11 cellular contexts compared by ENCODE assay signal in the genomic region with DNA sequence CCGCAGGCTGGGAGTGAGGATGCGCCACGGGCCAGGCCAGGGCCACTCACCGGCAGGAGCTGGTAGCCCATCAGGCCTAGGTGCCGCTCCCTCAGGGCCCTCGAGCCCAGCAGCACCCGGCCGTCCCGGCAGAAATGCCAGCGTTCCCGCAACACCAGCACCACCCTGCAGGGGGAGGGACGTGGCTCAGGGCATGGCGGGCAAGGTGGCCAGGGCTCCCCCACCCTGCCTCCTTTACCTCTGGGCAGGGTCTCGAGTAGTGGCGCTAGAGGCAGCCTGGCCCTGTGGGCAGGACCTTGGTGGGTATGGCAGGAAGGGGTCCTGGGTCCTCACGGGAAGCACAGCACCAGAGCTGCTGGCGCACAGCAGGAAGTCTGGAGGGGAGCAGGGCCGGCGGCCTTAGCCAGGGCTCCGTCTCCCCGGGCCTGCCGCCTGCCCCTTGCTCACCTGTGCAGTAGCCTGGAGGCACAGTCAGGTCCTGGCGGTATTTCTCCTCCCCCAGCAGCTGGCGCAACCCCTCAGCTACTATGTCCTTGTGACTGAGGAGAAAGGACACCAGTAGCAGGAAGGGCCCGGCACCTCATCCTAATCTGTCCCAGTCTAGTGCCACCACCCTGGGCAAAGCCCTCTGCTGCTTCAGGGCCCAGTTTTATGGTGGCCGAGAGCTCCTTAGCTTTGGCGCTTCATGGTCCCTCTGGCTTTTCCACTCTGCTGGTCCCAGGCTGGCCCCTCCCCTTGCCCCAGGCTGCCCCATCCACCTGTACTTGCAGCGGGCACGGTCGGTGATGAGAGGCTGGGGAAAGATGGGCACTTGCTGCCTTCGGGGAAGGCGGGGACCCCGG. TPM values are rescaled to one million over a fixed set of nuclear protein-coding genes. Genes with fewer than 3 reads are reported as not detected.
DNase-seq lines count a peak whose midpoint lies in the region; ATAC-seq and TF ChIP-seq lines count a peak whose summit lies in the region.
"Had no signal": no experiment of that assay in that cellular context is flagged by ENCODE, and none has a peak within 500 bp of the region (broad histone marks: within the 10 kb centered on the region; RNA-seq: fewer than 3 reads in every experiment).

No MANE protein-coding gene starts in this region.

- ATAC-seq in HG03565 (IDR thresholded peaks at IDR 0.05; ENCODE audit: unreplicated experiment), result no peak
- ATAC-seq: T-helper 17 cell had no signal

- no peaks in the 10 kb centered on the region for H3K9me3 ChIP-seq in mammary epithelial cell (replicated peaks; ENCODE audit: insufficient read depth, low read length)

- H3K36me3 Mint-ChIP-seq in Calu3 (ENCODE audit: insufficient read depth, unreplicated experiment), result peaks cover 61% of the 10 kb centered on the region
- H3K36me3 Mint-ChIP-seq in HFFc6 (ENCODE audit: low read depth), result peaks cover 15% of the 10 kb centered on the region; the same call in 1 of the 2 replicates
- peaks cover 10% of the 10 kb centered on the region for H3K36me3 Mint-ChIP-seq in activated naive CD4-positive, alpha-beta T cell treated with anti-CD3 and anti-CD28 coated beads for 36 hours (ENCODE audit: low read depth)

- no peaks in the 10 kb centered on the region for H3K9me3 Mint-ChIP-seq in Calu3 (ENCODE audit: low read depth, unreplicated experiment)
- no peaks in the 10 kb centered on the region for H3K9me3 Mint-ChIP-seq in HFFc6
- H3K9me3 Mint-ChIP-seq in activated naive CD4-positive, alpha-beta T cell treated with anti-CD3 and anti-CD28 coated beads for 36 hours, result no peaks in the 10 kb centered on the region
- H3K9me3 Mint-ChIP-seq: IgD-negative memory B cell had no signal

- H3K4me1 ChIP-seq in mammary epithelial cell (ENCODE audit: insufficient read depth, low read length), result peaks cover 25% of the 10 kb centered on the region

- H3K4me3 Mint-ChIP-seq in Calu3 (ENCODE audit: low read depth, unreplicated experiment) (no peak overlapping the region), HFFc6 (no peak overlapping the region)
- H3K4me3 Mint-ChIP-seq in activated naive CD4-positive, alpha-beta T cell treated with anti-CD3 and anti-CD28 coated beads for 36 hours, result no peak overlapping the region

- CTCF ChIA-PET in Calu3 (lab: Charles Lee) (no interaction called here), mammary epithelial cell (lab: Charles Lee; ENCODE audit: low non-redundant PET) (no interaction called here)
- CTCF ChIA-PET in activated naive CD4-positive, alpha-beta T cell treated with anti-CD3 and anti-CD28 coated beads for 36 hours (lab: Charles Lee), result interaction anchor here (0.8 kb wide), 1 partner anchor 37 kb away, joined by 3 read pairs; no protein-coding TSS in a partner anchor

- H3K9ac ChIP-seq in mammary epithelial cell (ENCODE audit: insufficient read depth, low read length), result no peak overlapping the region

- H3K36me3 ChIP-seq in mammary epithelial cell (ENCODE audit: insufficient read depth, low read length), result peaks cover 4% of the 10 kb centered on the region

- no peaks in the 10 kb centered on the region for H3K27me3 Mint-ChIP-seq in Calu3 (ENCODE audit: unreplicated experiment)
- peaks cover 3% of the 10 kb centered on the region for H3K27me3 Mint-ChIP-seq in HFFc6 (ENCODE audit: insufficient read depth)
- H3K27me3 Mint-ChIP-seq in activated naive CD4-positive, alpha-beta T cell treated with anti-CD3 and anti-CD28 coated beads for 36 hours (ENCODE audit: low read depth), result no peaks in the 10 kb centered on the region
- H3K27me3 Mint-ChIP-seq: IgD-negative memory B cell, T-helper 17 cell had no signal

- H2AFZ ChIP-seq in mammary epithelial cell (ENCODE audit: low read depth, low read length), result no peak overlapping the region

- no peak overlapping the region for H3K4me2 ChIP-seq in mammary epithelial cell (ENCODE audit: insufficient read depth, low read depth, low read length)

- peaks cover 32% of the 10 kb centered on the region for H3K79me2 ChIP-seq in mammary epithelial cell (ENCODE audit: insufficient read depth, low read length)

- H3K27ac Mint-ChIP-seq in Calu3 (ENCODE audit: unreplicated experiment) (no peak overlapping the region), HFFc6 (no peak overlapping the region)
- no peak overlapping the region for H3K27ac Mint-ChIP-seq in activated naive CD4-positive, alpha-beta T cell treated with anti-CD3 and anti-CD28 coated beads for 36 hours
- H3K27ac Mint-ChIP-seq: T-helper 17 cell had no signal

- DNase-seq in Calu3 (peak; percentile 60), HFFc6 (no peak), mammary epithelial cell (no peak), myocyte (ENCODE audit: low read depth) (peak; percentile 43), NCI-H187 (lab: John Stamatoyannopoulos, UW) (no peak), NCI-H1694 (lab: John Stamatoyannopoulos, UW) (no peak)
- no peak for DNase-seq in activated naive CD4-positive, alpha-beta T cell treated with anti-CD3 and anti-CD28 coated beads for 36 hours
- DNase-seq: cerebellar nuclear complex, T-helper 17 cell had no signal

- H3K4me3 ChIP-seq in mammary epithelial cell (replicated peaks in 1 of 3; ENCODE audit: insufficient read depth in 1 of 3, low read depth in 2 of 3, low read length in 3 of 3), result no peak overlapping the region

- dilution Hi-C loops in mammary epithelial cell (cut with HindIII; ENCODE audit: low sequenced_read_pairs), result no loop called here

- in situ Hi-C loops in mammary epithelial cell (cut with MboI; ENCODE audit: low sequenced_read_pairs in 2 of 2), result no loop called here

- intact Hi-C loops in Calu3 (cut with micrococcal nuclease; ENCODE audit: unreplicated experiment) (no loop called here), mammary epithelial cell (cut with micrococcal nuclease) (no loop called here)
- intact Hi-C loops in activated naive CD4-positive, alpha-beta T cell treated with anti-CD3 and anti-CD28 coated beads for 36 hours (cut with micrococcal nuclease), result no loop called here

- no TSS peak for BruUV-seq in Calu3 (replicated peaks; lab: Mats Ljungman, UMichigan)
- no TSS peak for BruUV-seq in mammary epithelial cell (replicated peaks; lab: Mats Ljungman, UMichigan)

- H3K27me3 ChIP-seq in mammary epithelial cell (ENCODE audit: insufficient read depth, low read length), result no peaks in the 10 kb centered on the region

- no peak overlapping the region for H3K27ac ChIP-seq in mammary epithelial cell (ENCODE audit: insufficient read depth, low read depth, low read length)

- peaks cover 1% of the 10 kb centered on the region for H3K4me1 Mint-ChIP-seq in Calu3 (ENCODE audit: low read depth, unreplicated experiment)
- peaks cover 30% of the 10 kb centered on the region for H3K4me1 Mint-ChIP-seq in HFFc6 (ENCODE audit: low read depth)
- H3K4me1 Mint-ChIP-seq in activated naive CD4-positive, alpha-beta T cell treated with anti-CD3 and anti-CD28 coated beads for 36 hours (ENCODE audit: low read depth), result peaks cover 23% of the 10 kb centered on the region

- TF ChIP-seq CTCF in Calu3 (IDR thresholded peaks at IDR 0.05; ENCODE audit: unreplicated experiment) (no peak), HFFc6 (IDR thresholded peaks at IDR 0.05) (peak; percentile 71), mammary epithelial cell (conservative IDR thresholded peaks at IDR 0.05 in 1 of 2, IDR thresholded peaks at IDR 0.05 in 1 of 2; ENCODE audit: extremely low read depth in 1 of 2, insufficient read depth in 1 of 2, low read depth in 1 of 2, low read length in 2 of 2) (peak; percentile 39 to 45)

- no peaks in the 10 kb centered on the region for H4K20me1 ChIP-seq in mammary epithelial cell (ENCODE audit: insufficient read depth, low read length)

- 80% methylated on average over 6 of the region's 33 CpGs for WGBS in mammary epithelial cell (ENCODE audit: low coverage, missing lambda C conversion rate)

RNA-seq across cellular contexts. Expression of a gene that starts 3.5 kb away (rescaled TPM):
- total RNA-seq in Calu3 (2022), result 113 and 121 TPM in 2 replicates
- total RNA-seq in HFFc6 (2021; fragmentation: NEBNext Ultra II Directional; extraction: Animal tissue kit (Norgen Biotek cat#: 25700)), result 10 to 100 TPM; 83.8 to 97.0 (median 92.4) TPM
- 10 to 100 TPM; 49.7 to 68.8 TPM for total RNA-seq in mammary epithelial cell
- 52.4 TPM for polyA plus RNA-seq in mammary epithelial cell
- polyA minus RNA-seq in mammary epithelial cell, result 51.5 TPM
- 177 and 198 TPM in 2 replicates for total RNA-seq in myocyte
- 156 TPM for polyA plus RNA-seq in myocyte (2012)
- 10 to 100 TPM; 43.6 to 45.7 TPM for total RNA-seq in activated naive CD4-positive, alpha-beta T cell treated with anti-CD3 and anti-CD28 coated beads for 36 hours

RNA-seq across cellular contexts. Expression of a gene that starts 6.2 kb away (rescaled TPM):
- total RNA-seq in Calu3 (2022) (49.9 and 51.2 TPM in 2 replicates), mammary epithelial cell (10 to 100 TPM; 16.8 to 38.1 TPM), myocyte (59.9 and 60.7 TPM in 2 replicates)
- 10 to 100 TPM; 44.0 to 57.8 (median 51.9) TPM for total RNA-seq in HFFc6 (2021; fragmentation: NEBNext Ultra II Directional; extraction: Animal tissue kit (Norgen Biotek cat#: 25700))
- polyA plus RNA-seq in mammary epithelial cell, result 28.4 TPM
- polyA minus RNA-seq in mammary epithelial cell, result 14.4 TPM
- polyA plus RNA-seq in myocyte (2012), result 57.5 TPM
- total RNA-seq in activated naive CD4-positive, alpha-beta T cell treated with anti-CD3 and anti-CD28 coated beads for 36 hours, result 10 to 100 TPM; 30.2 to 35.0 TPM

RNA-seq across cellular contexts. Expression of a gene that starts 9.2 kb away (rescaled TPM):
- total RNA-seq in Calu3 (2022) (67.4 and 73.4 TPM in 2 replicates), mammary epithelial cell (100 to 1,000 TPM; 118 to 163 TPM), myocyte (110 and 115 TPM in 2 replicates)
- total RNA-seq in HFFc6 (2021; fragmentation: NEBNext Ultra II Directional; extraction: Animal tissue kit (Norgen Biotek cat#: 25700)), result 100 to 1,000 TPM in 1 of 6 experiments, 10 to 100 TPM in 5; 73.3 to 104 (median 82.2) TPM
- polyA plus RNA-seq in mammary epithelial cell, result 91.6 TPM
- polyA minus RNA-seq in mammary epithelial cell, result 114 TPM
- 193 TPM for polyA plus RNA-seq in myocyte (2012)
- total RNA-seq in activated naive CD4-positive, alpha-beta T cell treated with anti-CD3 and anti-CD28 coated beads for 36 hours, result 10 to 100 TPM; 16.7 to 17.7 TPM

RNA-seq across cellular contexts. Expression of a gene that starts 17.7 kb away (rescaled TPM):
- total RNA-seq in Calu3 (2022), result 194 and 209 TPM in 2 replicates
- total RNA-seq in HFFc6 (2021; fragmentation: NEBNext Ultra II Directional; extraction: Animal tissue kit (Norgen Biotek cat#: 25700)), result 100 to 1,000 TPM; 153 to 188 (median 164) TPM
- total RNA-seq in mammary epithelial cell, result 100 to 1,000 TPM in 1 of 2 donors, 10 to 100 TPM in 1; 46.5 to 138 TPM
- polyA plus RNA-seq in mammary epithelial cell, result 57.9 TPM
- 150 TPM for polyA minus RNA-seq in mammary epithelial cell
- total RNA-seq in myocyte, result 516 and 662 TPM in 2 replicates
- 681 TPM for polyA plus RNA-seq in myocyte (2012)
- total RNA-seq in activated naive CD4-positive, alpha-beta T cell treated with anti-CD3 and anti-CD28 coated beads for 36 hours, result 10 to 100 TPM; 25.6 to 29.7 TPM

RNA-seq across cellular contexts. Expression of a gene that starts 19.4 kb away (rescaled TPM):
- total RNA-seq in Calu3 (2022), result 23.5 and 24.6 TPM in 2 replicates
- 10 to 100 TPM; 31.3 to 37.3 (median 33.4) TPM for total RNA-seq in HFFc6 (2021; fragmentation: NEBNext Ultra II Directional; extraction: Animal tissue kit (Norgen Biotek cat#: 25700))
- total RNA-seq in mammary epithelial cell, result 10 to 100 TPM; 12.3 to 18.1 TPM
- polyA plus RNA-seq in mammary epithelial cell, result 26.1 TPM
- 31.3 TPM for polyA minus RNA-seq in mammary epithelial cell
- 34.0 TPM in 2 replicates for total RNA-seq in myocyte
- polyA plus RNA-seq in myocyte (2012), result 74.5 TPM
- 10 to 100 TPM in 1 of 2 experiments, 1 to 10 TPM in 1; 10.0 to 10.1 TPM for total RNA-seq in activated naive CD4-positive, alpha-beta T cell treated with anti-CD3 and anti-CD28 coated beads for 36 hours

Comparison
In these comparisons a context has a peak if more than half of its experiments do, and no peak if none do; other contexts are left out.
1. DNase-seq: peak in Calu3 (single experiment) and myocyte (single experiment); none in HFFc6 (single experiment), mammary epithelial cell (single experiment), NCI-H187 (0 of 2), NCI-H1694 (single experiment) and activated naive CD4-positive, alpha-beta T cell treated with anti-CD3 and anti-CD28 coated beads for 36 hours (single experiment).